8 cellular contexts compared by ENCODE assay signal in genomic region chr4:3531887-3532713, GRCh38. TPM values are rescaled to one million over a fixed set of nuclear protein-coding genes. Genes with fewer than 3 reads are reported as not detected.
DNase-seq lines count a peak whose midpoint lies in the region; ATAC-seq and TF ChIP-seq lines count a peak whose summit lies in the region.

Gene LRPAP1 (minus strand): TSS chr4:3532422. CDS start chr4:3532412, 10 bp downstream.

- DNase-seq in EH (ENCODE audit: low read depth) (peak; percentile 89), H4 (ENCODE audit: low spot score) (peak; percentile 77), M059J (ENCODE audit: low read depth) (peak; percentile 81), SHP77 treated with DMSO at 0.1 percent for 48 hours (lab: John Stamatoyannopoulos, UW) (peak; percentile 38), activated gamma-delta T cell treated with Interleukin-2 at 50 U/mL for 16 hours (peak; percentile 81), foreskin keratinocyte (peak; percentile 44 to 75), neural progenitor cell (ENCODE audit: low spot score) (peak; percentile 98), stromal cell of bone marrow (ENCODE audit: low read depth) (peak; percentile 72)

- ATAC-seq in foreskin keratinocyte = peak; percentile 87

- no peaks in the 10 kb centered on the region for H3K9me3 ChIP-seq in neural progenitor cell (ENCODE audit: low read depth)

- no peaks in the 10 kb centered on the region for H3K4me1 ChIP-seq in foreskin keratinocyte
- peaks cover 11% of the 10 kb centered on the region for H3K4me1 ChIP-seq in neural progenitor cell

- peaks cover 49% of the 10 kb centered on the region for H3K79me2 ChIP-seq in neural progenitor cell (ENCODE audit: low read depth)

- peaks cover 51% of the 10 kb centered on the region for H4K20me1 ChIP-seq in neural progenitor cell (ENCODE audit: low read depth)

- H3F3A ChIP-seq in neural progenitor cell (ENCODE audit: low read depth) = no peaks in the 10 kb centered on the region

- TF ChIP-seq CTCF in foreskin keratinocyte (conservative IDR thresholded peaks at IDR 0.05) (no peak), neural progenitor cell (IDR thresholded peaks at IDR 0.05) (no peak)

- H3K4me3 Mint-ChIP-seq in neural progenitor cell = peak within 1 kb of the TSS; percentile 98

- H3K27ac ChIP-seq in foreskin keratinocyte (no peak within 1 kb of the TSS), neural progenitor cell (no peak within 1 kb of the TSS)

- peaks cover 9% of the 10 kb centered on the region for H3K9me3 Mint-ChIP-seq in neural progenitor cell

- H3K9ac ChIP-seq in neural progenitor cell = peak within 1 kb of the TSS; percentile 75

- H3K27me3 Mint-ChIP-seq in neural progenitor cell (ENCODE audit: insufficient read depth, low read depth) = peaks cover 17% of the 10 kb centered on the region

- H3K27me3 ChIP-seq in foreskin keratinocyte (peaks cover 7% of the 10 kb centered on the region), neural progenitor cell (peaks cover 20% of the 10 kb centered on the region)

- peaks cover 10% of the 10 kb centered on the region for H3K36me3 Mint-ChIP-seq in neural progenitor cell

- peaks cover 29% of the 10 kb centered on the region for H3K4me1 Mint-ChIP-seq in neural progenitor cell

- H3K36me3 ChIP-seq in neural progenitor cell = no peaks in the 10 kb centered on the region

- H3K4me2 ChIP-seq in neural progenitor cell = peak within 1 kb of the TSS; percentile 85

- H3K27ac Mint-ChIP-seq in neural progenitor cell = peak within 1 kb of the TSS; percentile 96

- H2AFZ ChIP-seq in neural progenitor cell (replicated peaks) = peak within 1 kb of the TSS; percentile 71

- peak within 1 kb of the TSS; percentile 83 for H3K4me3 ChIP-seq in neural progenitor cell

RNA-seq across cellular contexts. Expression of gene LRPAP1, which starts in this region (rescaled TPM):
- 257 and 281 TPM in 2 replicates for total RNA-seq in H4 (2014; rRNA removed; shearing (Covaris generic))
- 91.0 and 156 TPM in 2 replicates for total RNA-seq in M059J (2014; rRNA removed; shearing (Covaris generic))
- 130 and 132 TPM in 2 replicates for total RNA-seq in foreskin keratinocyte
- polyA plus RNA-seq in foreskin keratinocyte = 143 and 168 TPM in 2 replicates
- 48.3 and 76.1 TPM in 2 replicates for total RNA-seq in neural progenitor cell (ENCODE audit: low replicate concordance)

Comparison
In these comparisons a context has a peak if more than half of its experiments do, and no peak if none do; other contexts are left out.
1. DNase-seq: peak in every context shown above with its lines; median percentile 98 in neural progenitor cell; 89 in EH; 81 in M059J; 81 in activated gamma-delta T cell treated with Interleukin-2 at 50 U/mL for 16 hours; 77 in H4; 72 in stromal cell of bone marrow; 60 in foreskin keratinocyte; 38 in SHP77 treated with DMSO at 0.1 percent for 48 hours.